Comparison of ENCODE assay signal across 8 cellular contexts in the genomic region with DNA sequence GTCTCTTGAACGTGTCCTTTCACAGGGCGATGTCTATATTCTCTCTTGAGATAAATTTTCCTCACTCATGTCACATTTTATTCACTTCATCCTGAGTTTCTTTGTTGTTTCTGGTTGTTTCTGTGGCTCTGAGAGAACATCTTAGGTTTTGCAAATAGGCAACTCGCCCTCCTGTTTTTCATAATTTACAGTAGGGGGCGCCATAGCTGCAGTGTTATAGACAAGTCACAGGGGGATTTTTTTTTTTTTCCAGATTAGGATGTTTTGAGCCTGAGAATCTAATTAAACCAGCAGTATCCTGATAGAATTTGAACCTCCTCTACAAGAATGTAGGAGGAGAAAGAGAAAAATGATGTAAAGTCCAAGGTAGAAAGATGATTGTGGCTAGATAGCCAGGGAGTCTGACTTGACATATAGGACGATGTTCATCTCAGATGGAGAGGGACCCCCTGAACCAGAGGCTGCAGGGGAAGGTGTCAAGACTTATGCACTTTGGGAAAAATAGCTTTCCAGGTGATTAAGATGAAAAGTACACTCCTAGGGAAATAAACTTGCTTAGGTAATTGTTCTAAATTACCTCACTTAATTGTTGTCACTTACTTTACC.
DNase-seq lines count a peak whose midpoint lies in the region; ATAC-seq and TF ChIP-seq lines count a peak whose summit lies in the region.

No MANE protein-coding gene starts in this region.

- peak; percentile 37 for TF ChIP-seq CTCF in GM10266 (IDR thresholded peaks at IDR 0.05; ENCODE audit: control insufficient read depth, insufficient read depth, low read depth, missing control alignments)
- peak; percentile 90 for TF ChIP-seq CTCF in LNCAP (IDR thresholded peaks at IDR 0.05)
- TF ChIP-seq CTCF in astrocyte of the cerebellum (IDR thresholded peaks at IDR 0.05; ENCODE audit: low read depth, low read length, missing control alignments): peak; percentile 51
- peak; percentile 65 for TF ChIP-seq CTCF in mesothelial cell of epicardium (IDR thresholded peaks at IDR 0.05; ENCODE audit: unreplicated experiment)

- H3K4me1 Mint-ChIP-seq in mesothelial cell of epicardium: no peaks in the 10 kb centered on the region

- H3K4me3 Mint-ChIP-seq in mesothelial cell of epicardium: no peak overlapping the region

- in situ Hi-C loops in astrocyte of the cerebellum (cut with HindIII; ENCODE audit: low sequenced_read_pairs): no loop called here

- ATAC-seq in HG02884 (IDR thresholded peaks at IDR 0.05; ENCODE audit: unreplicated experiment) (no peak), GM19324 (IDR thresholded peaks at IDR 0.05; ENCODE audit: low FRiP score, unreplicated experiment) (no peak)

- no peaks in the 10 kb centered on the region for H3K9me3 Mint-ChIP-seq in mesothelial cell of epicardium

- H3K27ac Mint-ChIP-seq in mesothelial cell of epicardium: no peak overlapping the region

- no peaks in the 10 kb centered on the region for H3K27me3 Mint-ChIP-seq in mesothelial cell of epicardium (ENCODE audit: low read depth)

- peaks cover 4% of the 10 kb centered on the region for H3K36me3 Mint-ChIP-seq in mesothelial cell of epicardium

- H3K4me3 ChIP-seq in astrocyte of the cerebellum (ENCODE audit: low read depth, low read length): no peak overlapping the region

- no peak for DNase-seq in GM10266 (ENCODE audit: extremely low spot score)
- DNase-seq in astrocyte of the cerebellum (ENCODE audit: low read depth): peak; percentile 1
- DNase-seq in mesothelial cell of epicardium (ENCODE audit: low spot score in 2 of 2, unreplicated experiment in 2 of 2): no peak
- DNase-seq in GDM1 (lab: John Stamatoyannopoulos, UW): no peak
- DNase-seq in NK-92 (lab: John Stamatoyannopoulos, UW; ENCODE audit: unreplicated experiment): no peak

Comparison
In these comparisons a context has a peak if more than half of its experiments do, and no peak if none do; other contexts are left out.
1. CTCF ChIP-seq: peak in every context shown above with its lines; median percentile 90 in LNCAP; 65 in mesothelial cell of epicardium; 51 in astrocyte of the cerebellum; 37 in GM10266.